In genomic region chr19:56875717-56876116, GRCh38 we compare ENCODE assay signal across 1 cellular context.
A peak's percentile ranks its signal among the peaks of the same experiment; 100 is the strongest.
TF ChIP-seq lines count a peak whose summit lies in the region.

No MANE protein-coding gene starts in this region.

TF ChIP-seq in HepG2, 621 proteins besides CTCF, POLR2A, EP300 and RAD21 (continued from another document and continues in another):
- TF ChIP-seq, protein P1, sequence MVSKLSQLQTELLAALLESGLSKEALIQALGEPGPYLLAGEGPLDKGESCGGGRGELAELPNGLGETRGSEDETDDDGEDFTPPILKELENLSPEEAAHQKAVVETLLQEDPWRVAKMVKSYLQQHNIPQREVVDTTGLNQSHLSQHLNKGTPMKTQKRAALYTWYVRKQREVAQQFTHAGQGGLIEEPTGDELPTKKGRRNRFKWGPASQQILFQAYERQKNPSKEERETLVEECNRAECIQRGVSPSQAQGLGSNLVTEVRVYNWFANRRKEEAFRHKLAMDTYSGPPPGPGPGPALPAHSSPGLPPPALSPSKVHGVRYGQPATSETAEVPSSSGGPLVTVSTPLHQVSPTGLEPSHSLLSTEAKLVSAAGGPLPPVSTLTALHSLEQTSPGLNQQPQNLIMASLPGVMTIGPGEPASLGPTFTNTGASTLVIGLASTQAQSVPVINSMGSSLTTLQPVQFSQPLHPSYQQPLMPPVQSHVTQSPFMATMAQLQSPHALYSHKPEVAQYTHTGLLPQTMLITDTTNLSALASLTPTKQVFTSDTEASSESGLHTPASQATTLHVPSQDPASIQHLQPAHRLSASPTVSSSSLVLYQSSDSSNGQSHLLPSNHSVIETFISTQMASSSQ (IDR thresholded peaks at IDR 0.05; ENCODE audit: low read depth): no peak
- TF ChIP-seq, protein P1 (CRISPR knock-in tag; IDR thresholded peaks at IDR 0.05; ENCODE audit: borderline replicate concordance): no peak
- TF ChIP-seq ZNF841 (CRISPR knock-in tag; IDR thresholded peaks at IDR 0.05; ENCODE audit: borderline replicate concordance) (no peak), ZNF180 (CRISPR knock-in tag; IDR thresholded peaks at IDR 0.05; ENCODE audit: borderline replicate concordance, low read depth) (no peak), CREBL2 (CRISPR knock-in tag; IDR thresholded peaks at IDR 0.05; ENCODE audit: borderline replicate concordance) (no peak), NPAS2 (CRISPR knock-in tag; IDR thresholded peaks at IDR 0.05; ENCODE audit: borderline replicate concordance) (no peak), ZNF687 (CRISPR knock-in tag; IDR thresholded peaks at IDR 0.05) (peak; percentile 42), ZNF276 (CRISPR knock-in tag; IDR thresholded peaks at IDR 0.05; ENCODE audit: low read depth) (no peak), BRCA1 (CRISPR knock-in tag; IDR thresholded peaks at IDR 0.05) (no peak), RNF2 (conservative IDR thresholded peaks at IDR 0.05; ENCODE audit: low read depth) (no peak), ZNF704 (CRISPR knock-in tag; IDR thresholded peaks at IDR 0.05; ENCODE audit: borderline replicate concordance) (no peak), ZNF609 (CRISPR knock-in tag; IDR thresholded peaks at IDR 0.05; ENCODE audit: borderline replicate concordance) (no peak), NFE2L2 (IDR thresholded peaks at IDR 0.05; ENCODE audit: low read length) (peak; percentile 69), ZC3H13 (CRISPR knock-in tag; IDR thresholded peaks at IDR 0.05) (no peak), RFX5 (IDR thresholded peaks at IDR 0.05; ENCODE audit: low read depth, low read length) (no peak), NFE2 (CRISPR knock-in tag; IDR thresholded peaks at IDR 0.05) (peak; percentile 47; the same call in 1 of the 2 replicates), MXI1 (IDR thresholded peaks at IDR 0.05; ENCODE audit: borderline replicate concordance, low read depth, low read length) (no peak), ZNF670 (CRISPR knock-in tag; IDR thresholded peaks at IDR 0.05; ENCODE audit: borderline replicate concordance) (no peak), ZNF761 (CRISPR knock-in tag; conservative IDR thresholded peaks at IDR 0.05) (no peak), ZNF639 (CRISPR knock-in tag; conservative IDR thresholded peaks at IDR 0.05) (no peak), ZNF432 (CRISPR knock-in tag; IDR thresholded peaks at IDR 0.05; ENCODE audit: borderline replicate concordance) (no peak), RARA (CRISPR knock-in tag; IDR thresholded peaks at IDR 0.05) (peak; percentile 39; the same call in 1 of the 2 replicates), ELF4 (CRISPR knock-in tag; IDR thresholded peaks at IDR 0.05; ENCODE audit: borderline replicate concordance) (no peak), ZNF367 (CRISPR knock-in tag; IDR thresholded peaks at IDR 0.05; ENCODE audit: borderline replicate concordance) (no peak), ZNF17 (CRISPR knock-in tag; IDR thresholded peaks at IDR 0.05) (no peak), ZNF703 (CRISPR knock-in tag; IDR thresholded peaks at IDR 0.05; ENCODE audit: borderline replicate concordance) (no peak), MAFK (conservative IDR thresholded peaks at IDR 0.05 in 1 of 2, IDR thresholded peaks at IDR 0.05 in 1 of 2; ENCODE audit: low read length in 2 of 2) (peak; percentile 25 to 58; a peak in 1 of 4 replicates), ZMYM4 (CRISPR knock-in tag; IDR thresholded peaks at IDR 0.05) (no peak), HOXA9 (CRISPR knock-in tag; IDR thresholded peaks at IDR 0.05; ENCODE audit: borderline replicate concordance) (no peak), ZNF777 (CRISPR knock-in tag; IDR thresholded peaks at IDR 0.05) (no peak)
- TF ChIP-seq, protein P2, sequence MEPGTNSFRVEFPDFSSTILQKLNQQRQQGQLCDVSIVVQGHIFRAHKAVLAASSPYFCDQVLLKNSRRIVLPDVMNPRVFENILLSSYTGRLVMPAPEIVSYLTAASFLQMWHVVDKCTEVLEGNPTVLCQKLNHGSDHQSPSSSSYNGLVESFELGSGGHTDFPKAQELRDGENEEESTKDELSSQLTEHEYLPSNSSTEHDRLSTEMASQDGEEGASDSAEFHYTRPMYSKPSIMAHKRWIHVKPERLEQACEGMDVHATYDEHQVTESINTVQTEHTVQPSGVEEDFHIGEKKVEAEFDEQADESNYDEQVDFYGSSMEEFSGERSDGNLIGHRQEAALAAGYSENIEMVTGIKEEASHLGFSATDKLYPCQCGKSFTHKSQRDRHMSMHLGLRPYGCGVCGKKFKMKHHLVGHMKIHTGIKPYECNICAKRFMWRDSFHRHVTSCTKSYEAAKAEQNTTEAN (CRISPR knock-in tag; conservative IDR thresholded peaks at IDR 0.05): no peak
- TF ChIP-seq, protein P3, sequence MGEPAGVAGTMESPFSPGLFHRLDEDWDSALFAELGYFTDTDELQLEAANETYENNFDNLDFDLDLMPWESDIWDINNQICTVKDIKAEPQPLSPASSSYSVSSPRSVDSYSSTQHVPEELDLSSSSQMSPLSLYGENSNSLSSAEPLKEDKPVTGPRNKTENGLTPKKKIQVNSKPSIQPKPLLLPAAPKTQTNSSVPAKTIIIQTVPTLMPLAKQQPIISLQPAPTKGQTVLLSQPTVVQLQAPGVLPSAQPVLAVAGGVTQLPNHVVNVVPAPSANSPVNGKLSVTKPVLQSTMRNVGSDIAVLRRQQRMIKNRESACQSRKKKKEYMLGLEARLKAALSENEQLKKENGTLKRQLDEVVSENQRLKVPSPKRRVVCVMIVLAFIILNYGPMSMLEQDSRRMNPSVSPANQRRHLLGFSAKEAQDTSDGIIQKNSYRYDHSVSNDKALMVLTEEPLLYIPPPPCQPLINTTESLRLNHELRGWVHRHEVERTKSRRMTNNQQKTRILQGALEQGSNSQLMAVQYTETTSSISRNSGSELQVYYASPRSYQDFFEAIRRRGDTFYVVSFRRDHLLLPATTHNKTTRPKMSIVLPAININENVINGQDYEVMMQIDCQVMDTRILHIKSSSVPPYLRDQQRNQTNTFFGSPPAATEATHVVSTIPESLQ (CRISPR knock-in tag; conservative IDR thresholded peaks at IDR 0.05): no peak
